Comparison of ENCODE assay signal across 26 cellular contexts in the genomic region with DNA sequence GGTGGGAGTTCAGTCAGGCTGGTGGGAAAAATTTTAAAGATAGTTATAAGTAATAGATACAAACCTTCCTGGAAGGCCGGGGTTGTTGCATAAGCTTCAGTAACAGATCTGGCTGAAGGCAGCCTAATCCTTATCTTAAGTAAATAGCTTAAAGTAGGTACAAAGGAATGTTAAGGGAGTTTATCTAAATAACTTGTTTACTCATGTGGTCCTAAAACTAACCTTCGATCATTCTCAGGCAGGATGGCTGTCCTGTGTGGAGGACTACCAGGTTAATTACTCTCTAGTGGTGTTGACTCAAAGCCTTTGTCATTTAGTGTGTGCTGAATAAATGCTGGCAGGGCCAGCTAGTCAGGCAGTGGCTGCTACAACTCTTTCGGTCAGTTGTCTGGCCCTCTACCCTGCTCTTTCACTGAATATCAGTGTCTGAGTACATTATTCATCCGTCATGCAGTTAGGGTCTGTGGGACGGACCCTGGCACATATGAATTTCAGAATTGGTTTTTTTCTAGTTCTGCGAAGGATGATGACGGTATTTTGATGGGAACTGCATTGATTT.
DNase-seq lines count a peak whose midpoint lies in the region; ATAC-seq, FAIRE-seq and TF ChIP-seq lines count a peak whose summit lies in the region.
"Had no signal": no experiment of that assay in that cellular context is flagged by ENCODE, and none has a peak within 500 bp of the region (broad histone marks: within the 10 kb centered on the region; RNA-seq: fewer than 3 reads in every experiment).

No MANE protein-coding gene starts in this region.

- H3K4me3 Mint-ChIP-seq in effector memory CD8-positive, alpha-beta T cell = no peak overlapping the region
- H3K4me3 Mint-ChIP-seq: CD14-positive monocyte; CD4-positive, alpha-beta T cell; CD8-positive, alpha-beta memory T cell had no signal

- H3K27ac ChIP-seq in A549 = no peak overlapping the region
- no peak overlapping the region for H3K27ac ChIP-seq in esophagus muscularis mucosa (replicated peaks in 1 of 4)
- H3K27ac ChIP-seq: 22Rv1; BLaER1 treated with 17β-estradiol and CSF1 and Interleukin-3, amounts not matched to agents 10 nM and 100 nM; GM23248 had no signal

- WGBS in A549 (ENCODE audit: missing lambda C conversion rate) = 51% methylated on average over 7 of the region's 7 CpGs
- 95% methylated on average over 7 of the region's 7 CpGs for WGBS in esophagus muscularis mucosa

- no peak for FAIRE-seq in A549 (lab: Jason Lieb, UNC)
- no peak for FAIRE-seq in GM12891 (lab: Jason Lieb, UNC)
- FAIRE-seq: A204.1, D721Med, G401.6, GM19239, H1 had no signal

- H3K4me3 ChIP-seq in A549 (no peak overlapping the region), esophagus muscularis mucosa (no peak overlapping the region)
- H3K4me3 ChIP-seq: BLaER1 treated with 17β-estradiol and CSF1 and Interleukin-3, amounts not matched to agents 10 nM and 100 nM; GM23248 had no signal

- peak in 1 of 2 experiments; percentile 55 for DNase-seq in A549 (ENCODE audit: low read depth in 1 of 2, low spot score in 1 of 2)
- peak; percentile 8 for DNase-seq in LoVo (ENCODE audit: low spot score)
- peak; percentile 24 for DNase-seq in amniotic epithelial cell (ENCODE audit: low read depth)
- peak; percentile 45 for DNase-seq in esophagus muscularis mucosa (ENCODE audit: extremely low spot score)
- DNase-seq in effector memory CD8-positive, alpha-beta T cell = no peak
- DNase-seq in GM12891 (ENCODE audit: insufficient read length, low spot score) = no peak
- no peak for DNase-seq in ureter (ENCODE audit: low spot score)
- DNase-seq: ACHN; AML-193; BE2C; CD4-positive, alpha-beta T cell; CD8-positive, alpha-beta memory T cell; DMS153; DND-41; GM23248; H7; HCEC 1CT had no signal

- peaks cover 0 to 9% of the 10 kb centered on the region in 2 donors for H3K27me3 Mint-ChIP-seq in effector memory CD8-positive, alpha-beta T cell
- H3K27me3 Mint-ChIP-seq: CD4-positive, alpha-beta T cell had no signal

- 0 out of 3 replicates have a peak overlapping the region, but pooled peaks have one; percentile 22 for H3K4me2 ChIP-seq in A549
- H3K4me2 ChIP-seq: BLaER1 treated with 17β-estradiol and CSF1 and Interleukin-3, amounts not matched to agents 10 nM and 100 nM had no signal

- TF ChIP-seq EP300 in A549 (IDR thresholded peaks at IDR 0.05) = no peak
- TF ChIP-seq EP300 in esophagus muscularis mucosa (IDR thresholded peaks at IDR 0.05) = no peak

- no peaks in the 10 kb centered on the region for H3K4me1 ChIP-seq in A549
- peaks cover 0 to 11% (median 5%) of the 10 kb centered on the region in 4 donors for H3K4me1 ChIP-seq in esophagus muscularis mucosa
- H3K4me1 ChIP-seq: BE2C had no signal

- no peaks in the 10 kb centered on the region for H3K36me3 Mint-ChIP-seq in effector memory CD8-positive, alpha-beta T cell (ENCODE audit: insufficient read depth)
- H3K36me3 Mint-ChIP-seq: CD14-positive monocyte had no signal

- no peaks in the 10 kb centered on the region for H3K9me3 Mint-ChIP-seq in effector memory CD8-positive, alpha-beta T cell

- POLR2A ChIA-PET in A549 (lab: Yijun Ruan, JAX) = no interaction called here

- CTCF ChIA-PET in A549 (lab: Yijun Ruan, JAX) = no interaction called here

- intact Hi-C loops in esophagus muscularis mucosa (cut with DNase I) = no loop called here

- H3K9me3 ChIP-seq in A549 = no peaks in the 10 kb centered on the region
- peaks cover 0 to 7% (median 0%) of the 10 kb centered on the region in 4 donors for H3K9me3 ChIP-seq in esophagus muscularis mucosa
- H3K9me3 ChIP-seq: BE2C had no signal

- no peak overlapping the region for H3K27ac Mint-ChIP-seq in effector memory CD8-positive, alpha-beta T cell
- H3K27ac Mint-ChIP-seq: CD4-positive, alpha-beta T cell had no signal

- TF ChIP-seq POLR2A in A549 (IDR thresholded peaks at IDR 0.05; ENCODE audit: low read length) (no peak), esophagus muscularis mucosa (IDR thresholded peaks at IDR 0.05; ENCODE audit: low read depth) (no peak), GM12891 (IDR thresholded peaks at IDR 0.05; ENCODE audit: low read depth, low read length) (no peak)

- ATAC-seq in A549 (peak in 1 of 2 experiments; percentile 80; a peak in 3 of 6 replicates), HG03175 (IDR thresholded peaks at IDR 0.05; ENCODE audit: unreplicated experiment) (no peak)
- no peak for ATAC-seq in effector memory CD8-positive, alpha-beta T cell (replicated peaks)

- no peaks in the 10 kb centered on the region for H3K36me3 ChIP-seq in esophagus muscularis mucosa
- H3K36me3 ChIP-seq: BE2C; BLaER1 treated with 17β-estradiol and CSF1 and Interleukin-3, amounts not matched to agents 10 nM and 100 nM had no signal

- TF ChIP-seq CTCF in A549 (IDR thresholded peaks at IDR 0.05) = no peak
- TF ChIP-seq CTCF in esophagus muscularis mucosa (IDR thresholded peaks at IDR 0.05) = no peak

- no peaks in the 10 kb centered on the region for H3K27me3 ChIP-seq in esophagus muscularis mucosa
- H3K27me3 ChIP-seq: BE2C; BLaER1 treated with 17β-estradiol and CSF1 and Interleukin-3, amounts not matched to agents 10 nM and 100 nM had no signal

- peaks cover 6% of the 10 kb centered on the region in 2 donors for H3K4me1 Mint-ChIP-seq in effector memory CD8-positive, alpha-beta T cell (ENCODE audit: low read depth in 2 of 2)

- no peak for TF ChIP-seq RAD21 in A549 (conservative IDR thresholded peaks at IDR 0.05 in 1 of 2, IDR thresholded peaks at IDR 0.05 in 1 of 2)

TF ChIP-seq in A549, 52 proteins besides CTCF, POLR2A, EP300 and RAD21:
- TF ChIP-seq CEBPB (IDR thresholded peaks at IDR 0.05) (peak in 1 of 2 experiments; percentile 52; a peak in 2 of 4 replicates), CHD4 (IDR thresholded peaks at IDR 0.05; ENCODE audit: borderline replicate concordance) (no peak), GATA3 (IDR thresholded peaks at IDR 0.05; ENCODE audit: borderline replicate concordance) (peak; percentile 63), ESRRA (IDR thresholded peaks at IDR 0.05; ENCODE audit: borderline replicate concordance, low read length) (no peak)
TF ChIP-seq in A549: peak in this region for 2.

TF ChIP-seq in GM12891, 5 proteins besides CTCF, POLR2A, EP300 and RAD21:
- TF ChIP-seq SPI1 (IDR thresholded peaks at IDR 0.05; ENCODE audit: low read depth, low read length) = no peak
- no peak for TF ChIP-seq PAX5 (IDR thresholded peaks at IDR 0.05; ENCODE audit: insufficient read depth, low read length, severe bottlenecking)
- TF ChIP-seq POU2F2 (IDR thresholded peaks at IDR 0.05; ENCODE audit: low read depth, low read length) = no peak
- TF ChIP-seq POLR2AphosphoS5 (IDR thresholded peaks at IDR 0.05; ENCODE audit: low read depth, low read length) = no peak
- no peak for TF ChIP-seq TAF1 (IDR thresholded peaks at IDR 0.05; ENCODE audit: low read depth, low read length)

Comparison
In these comparisons a context has a peak if more than half of its experiments do, and no peak if none do; other contexts are left out.
1. DNase-seq: peak in LoVo (single experiment), amniotic epithelial cell (single experiment) and esophagus muscularis mucosa (single experiment); none in effector memory CD8-positive, alpha-beta T cell (0 of 3), GM12891 (single experiment) and ureter (single experiment).